ENCODE assay signal across 9 cellular contexts in genomic region chr6:128507337-128508310, GRCh38. TPM values are rescaled to one million over a fixed set of nuclear protein-coding genes. Genes with fewer than 3 reads are reported as not detected.
DNase-seq lines count a peak whose midpoint lies in the region; ATAC-seq and TF ChIP-seq lines count a peak whose summit lies in the region.
"Had no signal": no experiment of that assay in that cellular context is flagged by ENCODE, and none has a peak within 500 bp of the region (broad histone marks: within the 10 kb centered on the region; RNA-seq: fewer than 3 reads in every experiment).

No MANE protein-coding gene starts in this region.

- peak; percentile 28 for ATAC-seq in esophagus mucosa
- no peak for ATAC-seq in activated T-helper 17 cell treated with anti-CD3 and anti-CD28 coated beads, Interleukin-2, amount 50 U/mL, for 72 hours (replicated peaks)
- ATAC-seq in HG03159 (IDR thresholded peaks at IDR 0.05; ENCODE audit: unreplicated experiment) = no peak

- no peak overlapping the region for H2AFZ ChIP-seq in PC-9

- peaks cover 46% of the 10 kb centered on the region for H3K4me1 ChIP-seq in PC-9 (replicated peaks; ENCODE audit: insufficient read depth)

- H3K9me2 ChIP-seq in PC-9 (ENCODE audit: insufficient read depth) = no peaks in the 10 kb centered on the region

- CTCF ChIA-PET in PC-9 (lab: Charles Lee) = no interaction called here

- H3K9me3 Mint-ChIP-seq in nephron progenitor cell = no peaks in the 10 kb centered on the region
- H3K9me3 Mint-ChIP-seq in activated T-helper 17 cell treated with anti-CD3 and anti-CD28 coated beads, Interleukin-2, amount 50 U/mL, for 72 hours = no peaks in the 10 kb centered on the region

- peaks cover 18% of the 10 kb centered on the region for H3K36me3 ChIP-seq in PC-9 (ENCODE audit: low read depth)

- BruUV-seq in PC-9 (replicated peaks; lab: Mats Ljungman, UMichigan) = no TSS peak

- DNase-seq in DMS53 treated with DMSO at 0.1 percent for 48 hours (lab: John Stamatoyannopoulos, UW; ENCODE audit: unreplicated experiment) (peak; percentile 70), PC-9 (no peak), nephron progenitor cell (no peak), NCI-H1092 treated with DMSO at 0.1 percent for 48 hours (lab: John Stamatoyannopoulos, UW) (no peak)
- DNase-seq in activated CD4-positive, alpha-beta T cell treated with anti-CD3 and anti-CD28 coated beads for 48 hours = no peak
- DNase-seq: activated CD8-positive, alpha-beta memory T cell treated with anti-CD3 and anti-CD28 coated beads for 24 hours had no signal

- H3F3A ChIP-seq in PC-9 (ENCODE audit: insufficient read depth, low read depth) = peaks cover 17% of the 10 kb centered on the region

- POLR2A ChIA-PET in PC-9 (lab: Charles Lee; ENCODE audit: unreplicated experiment) = no interaction called here

- 0 out of 2 replicates have a peak overlapping the region, but pooled peaks have one; percentile 13 for H3K27ac ChIP-seq in PC-9

- TF ChIP-seq CTCF in PC-9 (conservative IDR thresholded peaks at IDR 0.05) (no peak), nephron progenitor cell (IDR thresholded peaks at IDR 0.05) (no peak)

- H3K4me2 ChIP-seq in PC-9 = no peak overlapping the region

- H3K36me3 Mint-ChIP-seq in nephron progenitor cell (ENCODE audit: low read depth) = no peaks in the 10 kb centered on the region
- no peaks in the 10 kb centered on the region for H3K36me3 Mint-ChIP-seq in activated T-helper 17 cell treated with anti-CD3 and anti-CD28 coated beads, Interleukin-2, amount 50 U/mL, for 72 hours (ENCODE audit: low read depth)

- no peaks in the 10 kb centered on the region for H4K20me1 ChIP-seq in PC-9 (ENCODE audit: insufficient read depth)

- H3K27me3 ChIP-seq in PC-9 (ENCODE audit: insufficient read depth, low read depth) = no peaks in the 10 kb centered on the region

- peaks cover 10% of the 10 kb centered on the region; the same call in 1 of the 2 replicates for H3K9me3 ChIP-seq in PC-9 (ENCODE audit: insufficient read depth, low read depth)

- intact Hi-C loops in PC-9 (cut with micrococcal nuclease; ENCODE audit: unreplicated experiment) = no loop called here

- H3K4me1 Mint-ChIP-seq in nephron progenitor cell = peaks cover 26% of the 10 kb centered on the region
- no peaks in the 10 kb centered on the region for H3K4me1 Mint-ChIP-seq in activated T-helper 17 cell treated with anti-CD3 and anti-CD28 coated beads, Interleukin-2, amount 50 U/mL, for 72 hours

- no peak overlapping the region for H3K4me3 Mint-ChIP-seq in nephron progenitor cell
- H3K4me3 Mint-ChIP-seq in activated T-helper 17 cell treated with anti-CD3 and anti-CD28 coated beads, Interleukin-2, amount 50 U/mL, for 72 hours = no peak overlapping the region

- H3K27ac Mint-ChIP-seq in nephron progenitor cell = peak overlapping the region; percentile 16
- H3K27ac Mint-ChIP-seq in activated T-helper 17 cell treated with anti-CD3 and anti-CD28 coated beads, Interleukin-2, amount 50 U/mL, for 72 hours = no peak overlapping the region

- H3K79me2 ChIP-seq in PC-9 (ENCODE audit: low read depth) = peaks cover 95% of the 10 kb centered on the region

- no peaks in the 10 kb centered on the region for H3K27me3 Mint-ChIP-seq in nephron progenitor cell (ENCODE audit: low read depth, poor library complexity)
- H3K27me3 Mint-ChIP-seq in activated T-helper 17 cell treated with anti-CD3 and anti-CD28 coated beads, Interleukin-2, amount 50 U/mL, for 72 hours = peaks cover 15% of the 10 kb centered on the region

- no peak overlapping the region for H3K4me3 ChIP-seq in PC-9

RNA-seq across cellular contexts. Expression of gene PTPRK, which starts 12.8 kb away (rescaled TPM):
- total RNA-seq in PC-9 (2021) (82.5 and 89.3 TPM in 2 replicates), esophagus mucosa (13.0 TPM)
- total RNA-seq in activated T-helper 17 cell treated with anti-CD3 and anti-CD28 coated beads, Interleukin-2, amount 50 U/mL, for 72 hours = 10 to 100 TPM in 1 of 2 donors, 1 to 10 TPM in 1; 7.6 to 12.3 TPM
